ENCODE assay signal across 14 cellular contexts in the genomic region with DNA sequence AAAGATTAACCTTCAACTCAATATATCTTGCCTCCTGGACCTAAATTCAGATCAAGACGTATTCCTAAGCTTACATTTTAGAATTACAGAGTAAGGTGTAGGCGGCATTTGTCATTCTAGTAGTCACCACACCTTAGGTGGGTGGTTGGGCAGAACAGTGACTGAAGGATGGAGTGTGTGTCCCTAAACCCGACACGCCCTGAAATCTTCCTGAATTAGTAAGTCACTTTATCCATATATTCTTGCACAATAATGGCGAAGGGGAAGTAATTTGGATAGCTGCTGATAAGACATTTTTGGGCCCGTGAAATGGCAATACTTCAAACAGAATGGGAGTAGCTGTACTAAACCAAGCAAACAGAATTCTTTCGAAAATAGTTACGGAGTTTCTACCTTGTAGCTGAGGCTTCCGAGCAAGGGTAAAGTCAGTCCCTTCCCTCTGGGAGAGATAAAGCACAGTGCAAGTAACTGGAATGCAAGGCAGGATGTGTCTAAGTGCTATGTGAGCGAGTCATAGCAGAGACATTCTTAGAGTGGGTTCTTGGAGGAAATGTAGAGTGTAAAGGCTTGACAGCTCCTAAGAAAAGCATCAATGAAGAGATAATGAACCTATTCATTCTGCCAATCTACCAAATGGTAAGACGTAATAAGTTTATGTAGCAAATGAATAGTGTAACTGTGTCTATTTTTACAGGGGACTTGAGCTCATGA.
A peak's percentile ranks its signal among the peaks of the same experiment; 100 is the strongest.
DNase-seq lines count a peak whose midpoint lies in the region; ATAC-seq, FAIRE-seq and TF ChIP-seq lines count a peak whose summit lies in the region.
"Had no signal": no experiment of that assay in that cellular context is flagged by ENCODE, and none has a peak within 500 bp of the region (broad histone marks: within the 10 kb centered on the region; RNA-seq: fewer than 3 reads in every experiment).

No MANE protein-coding gene starts in this region.

- H3K9me1 ChIP-seq in K562 (ENCODE audit: control insufficient read depth, insufficient read depth, low read length) = no peaks in the 10 kb centered on the region

- H3K4me3 Mint-ChIP-seq in nephron progenitor cell = no peak overlapping the region

- H3K9ac ChIP-seq in HUES6 (ENCODE audit: low read length) (peak overlapping the region; percentile 7), K562 (ENCODE audit: insufficient read depth in 1 of 2, low read depth in 2 of 2, low read length in 2 of 2) (no peak overlapping the region)

- POLR2A ChIA-PET in AG04449 (lab: Yijun Ruan, JAX) (interaction anchor here (0.7 kb wide), 1 partner anchor 73 kb away, joined by 3 read pairs; the partner anchor contains the start of gene CLCN5), K562 (lab: Yijun Ruan, JAX) (no interaction called here)

- no peaks in the 10 kb centered on the region for H3K27me3 Mint-ChIP-seq in nephron progenitor cell (ENCODE audit: low read depth, poor library complexity)
- H3K27me3 Mint-ChIP-seq: progenitor cell of endocrine pancreas had no signal

- no peak for ATAC-seq in K562
- ATAC-seq in HG03439 (IDR thresholded peaks at IDR 0.05; ENCODE audit: unreplicated experiment) = no peak
- ATAC-seq in HG03025 (IDR thresholded peaks at IDR 0.05; ENCODE audit: low FRiP score, unreplicated experiment) = no peak

- TF ChIP-seq POLR2A in K562 (conservative IDR thresholded peaks at IDR 0.05) = no peak

- H3K27ac ChIP-seq in HUES6 (ENCODE audit: low read depth, low read length) (no peak overlapping the region; the same call in 1 of the 2 replicates), K562 (ENCODE audit: extremely low read depth, low read depth, low read length) (no peak overlapping the region)
- H3K27ac ChIP-seq: C4-2B had no signal

- no peak for TF ChIP-seq RAD21 in K562 (CRISPR knock-in tag; conservative IDR thresholded peaks at IDR 0.05 in 1 of 2, IDR thresholded peaks at IDR 0.05 in 1 of 2)

- no peak for FAIRE-seq in K562 (lab: Jason Lieb, UNC)
- FAIRE-seq: kidney had no signal

- whole genome bisulfite sequencing in K562 (ENCODE audit: insufficient coverage, low coverage, missing lambda C conversion rate) = 27% methylated on average over 11 of the region's 11 CpGs

- H3K4me3 ChIP-seq in AG04449 (ENCODE audit: low read depth, low read length) = no peak overlapping the region
- H3K4me3 ChIP-seq in HUES6 (ENCODE audit: low read depth, low read length) = no peak overlapping the region
- H3K4me3 ChIP-seq in K562 = no peak overlapping the region

- no peak for TF ChIP-seq EP300 in K562 (IDR thresholded peaks at IDR 0.05; ENCODE audit: low read length)

- H3K4me1 ChIP-seq in HUES6 (ENCODE audit: control insufficient read depth, insufficient read depth, low read length) (peaks cover 14% of the 10 kb centered on the region; the same call in 1 of the 2 replicates), K562 (replicated peaks in 1 of 2; ENCODE audit: control insufficient read depth in 2 of 2, insufficient read depth in 2 of 2, low read length in 2 of 2) (no peaks in the 10 kb centered on the region)

- no peak overlapping the region for H2AFZ ChIP-seq in K562 (ENCODE audit: low read depth, low read length)

- H4K20me1 ChIP-seq in K562 (replicated peaks; ENCODE audit: control insufficient read depth, insufficient read depth, low read length) = no peaks in the 10 kb centered on the region

- H3K36me3 Mint-ChIP-seq in nephron progenitor cell (ENCODE audit: low read depth) = no peaks in the 10 kb centered on the region

- H3K27me3 ChIP-seq in HUES6 (ENCODE audit: control insufficient read depth, insufficient read depth, low read length) = no peaks in the 10 kb centered on the region
- no peaks in the 10 kb centered on the region for H3K27me3 ChIP-seq in K562 (ENCODE audit: control insufficient read depth in 2 of 2, insufficient read depth in 2 of 2, low read length in 2 of 2)

- H3K36me3 ChIP-seq in HUES6 (ENCODE audit: control insufficient read depth, insufficient read depth, low read length) (no peaks in the 10 kb centered on the region), K562 (ENCODE audit: control insufficient read depth, insufficient read depth, low read length) (no peaks in the 10 kb centered on the region)

- no peaks in the 10 kb centered on the region for H3K79me2 ChIP-seq in K562 (ENCODE audit: control insufficient read depth, insufficient read depth, low read length)

- CTCF ChIA-PET in AG04449 (lab: Yijun Ruan, JAX) = no interaction called here
- CTCF ChIA-PET in K562 (lab: Yijun Ruan, JAX; ENCODE audit: low intra/inter-chr PET ratio) = no interaction called here

- TF ChIP-seq CTCF in AG04449 (IDR thresholded peaks at IDR 0.05; ENCODE audit: insufficient read depth, low read length, missing control alignments) (no peak), K562 (IDR thresholded peaks at IDR 0.05 in 2 of 3, conservative IDR thresholded peaks at IDR 0.05 in 1 of 3; ENCODE audit: insufficient read depth in 2 of 3, low read depth in 1 of 3, low read length in 3 of 3) (no peak), nephron progenitor cell (IDR thresholded peaks at IDR 0.05) (no peak)

- peak; percentile 37 for DNase-seq in AG04449 (ENCODE audit: low read depth, low spot score)
- DNase-seq in K562 (ENCODE audit: extremely low read depth in 1 of 4, low spot score in 3 of 4) = peak in 1 of 4 experiments; percentile 4
- DNase-seq in kidney tubule cell (ENCODE audit: low spot score) = peak; percentile 80
- DNase-seq in NCI-H2171 treated with DMSO at 0.1 percent for 48 hours (lab: John Stamatoyannopoulos, UW) = no peak
- no peak for DNase-seq in nephron progenitor cell
- DNase-seq: activated gamma-delta T cell; effector CD4-positive, alpha-beta T cell; kidney; NK-92 treated with Interleukin-12 subunit alpha and Interleukin-12 subunit beta, amount 100 ng/mL, for 24 hours had no signal

- peaks cover 42% of the 10 kb centered on the region for H3K9me3 Mint-ChIP-seq in nephron progenitor cell

- no TSS peak for BruUV-seq in K562 (replicated peaks; lab: Mats Ljungman, UMichigan)

- H3K9me3 ChIP-seq in HUES6 (ENCODE audit: control insufficient read depth, insufficient read depth, low read depth, low read length) (no peaks in the 10 kb centered on the region; the same call in 1 of the 2 replicates), K562 (replicated peaks; ENCODE audit: control insufficient read depth, insufficient read depth, low read depth, low read length) (no peaks in the 10 kb centered on the region)

- in situ Hi-C loops in K562 (cut with MboI) = no loop called here

- H3K27ac Mint-ChIP-seq in nephron progenitor cell = no peak overlapping the region
- H3K27ac Mint-ChIP-seq: progenitor cell of endocrine pancreas had no signal

- H3K4me2 ChIP-seq in K562 (ENCODE audit: insufficient read depth, low read length) = no peak overlapping the region

- H3K4me1 Mint-ChIP-seq in nephron progenitor cell = peaks cover 13% of the 10 kb centered on the region

- intact Hi-C loops in K562 (cut with micrococcal nuclease) = no loop called here

TF ChIP-seq in K562, 482 proteins besides CTCF, POLR2A, EP300 and RAD21 (continues in another document):
- no peak for TF ChIP-seq MCM5 (IDR thresholded peaks at IDR 0.05; ENCODE audit: low read depth)
- TF ChIP-seq CEBPG (CRISPR knock-in tag; IDR thresholded peaks at IDR 0.05) = peak; percentile 34; the same call in 1 of the 2 replicates
- peak in 1 of 2 experiments; percentile 64; a peak in 2 of 4 replicates for TF ChIP-seq CEBPG (tag; conservative IDR thresholded peaks at IDR 0.05 in 1 of 2, IDR thresholded peaks at IDR 0.05 in 1 of 2)
- TF ChIP-seq ZNF134 (CRISPR knock-in tag; conservative IDR thresholded peaks at IDR 0.05) = no peak
- no peak for TF ChIP-seq HDAC1 (IDR thresholded peaks at IDR 0.05)
- no peak for TF ChIP-seq NR2F6 (CRISPR knock-in tag; IDR thresholded peaks at IDR 0.05)
- TF ChIP-seq, protein P1, sequence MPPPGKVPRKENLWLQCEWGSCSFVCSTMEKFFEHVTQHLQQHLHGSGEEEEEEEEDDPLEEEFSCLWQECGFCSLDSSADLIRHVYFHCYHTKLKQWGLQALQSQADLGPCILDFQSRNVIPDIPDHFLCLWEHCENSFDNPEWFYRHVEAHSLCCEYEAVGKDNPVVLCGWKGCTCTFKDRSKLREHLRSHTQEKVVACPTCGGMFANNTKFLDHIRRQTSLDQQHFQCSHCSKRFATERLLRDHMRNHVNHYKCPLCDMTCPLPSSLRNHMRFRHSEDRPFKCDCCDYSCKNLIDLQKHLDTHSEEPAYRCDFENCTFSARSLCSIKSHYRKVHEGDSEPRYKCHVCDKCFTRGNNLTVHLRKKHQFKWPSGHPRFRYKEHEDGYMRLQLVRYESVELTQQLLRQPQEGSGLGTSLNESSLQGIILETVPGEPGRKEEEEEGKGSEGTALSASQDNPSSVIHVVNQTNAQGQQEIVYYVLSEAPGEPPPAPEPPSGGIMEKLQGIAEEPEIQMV (tag; conservative IDR thresholded peaks at IDR 0.05; ENCODE audit: low read depth) = no peak
- no peak for TF ChIP-seq NFIC (IDR thresholded peaks at IDR 0.05)
- TF ChIP-seq ZNF174 (CRISPR knock-in tag; IDR thresholded peaks at IDR 0.05) = no peak
- TF ChIP-seq, protein P2, sequence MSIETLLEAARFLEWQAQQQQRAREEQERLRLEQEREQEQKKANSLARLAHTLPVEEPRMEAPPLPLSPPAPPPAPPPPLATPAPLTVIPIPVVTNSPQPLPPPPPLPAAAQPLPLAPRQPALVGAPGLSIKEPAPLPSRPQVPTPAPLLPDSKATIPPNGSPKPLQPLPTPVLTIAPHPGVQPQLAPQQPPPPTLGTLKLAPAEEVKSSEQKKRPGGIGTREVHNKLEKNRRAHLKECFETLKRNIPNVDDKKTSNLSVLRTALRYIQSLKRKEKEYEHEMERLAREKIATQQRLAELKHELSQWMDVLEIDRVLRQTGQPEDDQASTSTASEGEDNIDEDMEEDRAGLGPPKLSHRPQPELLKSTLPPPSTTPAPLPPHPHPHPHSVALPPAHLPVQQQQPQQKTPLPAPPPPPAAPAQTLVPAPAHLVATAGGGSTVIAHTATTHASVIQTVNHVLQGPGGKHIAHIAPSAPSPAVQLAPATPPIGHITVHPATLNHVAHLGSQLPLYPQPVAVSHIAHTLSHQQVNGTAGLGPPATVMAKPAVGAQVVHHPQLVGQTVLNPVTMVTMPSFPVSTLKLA (conservative IDR thresholded peaks at IDR 0.05) = no peak

Comparison
In these comparisons a context has a peak if more than half of its experiments do, and no peak if none do; other contexts are left out.
1. DNase-seq: peak in AG04449 (single experiment) and kidney tubule cell (single experiment); none in NCI-H2171 treated with DMSO at 0.1 percent for 48 hours (single experiment) and nephron progenitor cell (single experiment).